Comparison of ENCODE assay signal across 15 cellular contexts in the genomic region with DNA sequence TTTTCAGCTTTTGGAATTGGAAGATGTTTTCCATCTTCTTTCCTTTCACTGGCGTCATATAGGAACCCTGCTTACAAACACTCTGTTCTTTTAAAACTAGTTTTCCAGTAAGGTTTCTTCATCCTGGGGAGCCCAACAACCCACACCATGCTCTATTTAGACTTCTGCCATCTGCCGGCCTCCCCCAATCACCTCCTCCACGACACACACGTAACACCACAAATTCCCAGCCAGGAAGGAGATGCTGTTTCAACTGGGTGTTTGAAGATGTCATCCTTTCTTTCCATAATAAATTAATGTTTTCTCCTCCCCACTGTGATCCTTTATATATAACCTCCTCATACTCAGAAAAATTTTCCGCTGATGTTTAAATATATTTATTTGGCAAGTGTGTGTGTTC.
DNase-seq lines count a peak whose midpoint lies in the region; ATAC-seq and TF ChIP-seq lines count a peak whose summit lies in the region.
"Had no signal": no experiment of that assay in that cellular context is flagged by ENCODE, and none has a peak within 500 bp of the region (broad histone marks: within the 10 kb centered on the region; RNA-seq: fewer than 3 reads in every experiment).

No MANE protein-coding gene starts in this region.

- in situ Hi-C loops in mammary epithelial cell (cut with MboI; ENCODE audit: low sequenced_read_pairs in 2 of 2), result no loop called here

- H3K27ac ChIP-seq in mammary epithelial cell (ENCODE audit: insufficient read depth, low read depth, low read length), result no peak overlapping the region
- H3K27ac ChIP-seq in uterus, result peak overlapping the region; percentile 28 to 35
- H3K27ac ChIP-seq in prostate gland, result no peak overlapping the region

- no peaks in the 10 kb centered on the region for H4K20me1 ChIP-seq in mammary epithelial cell (ENCODE audit: insufficient read depth, low read length)

- no peak overlapping the region for H3K9ac ChIP-seq in mammary epithelial cell (ENCODE audit: insufficient read depth, low read length)

- peaks cover 17% of the 10 kb centered on the region for H3K4me1 ChIP-seq in mammary epithelial cell (ENCODE audit: insufficient read depth, low read length)
- no peaks in the 10 kb centered on the region for H3K4me1 ChIP-seq in uterus
- no peaks in the 10 kb centered on the region for H3K4me1 ChIP-seq in prostate gland (replicated peaks)
- H3K4me1 ChIP-seq: Caco-2 had no signal

- no peak overlapping the region for H3K4me2 ChIP-seq in mammary epithelial cell (ENCODE audit: insufficient read depth, low read depth, low read length)
- H3K4me2 ChIP-seq: GM23338 had no signal

- no peak for ATAC-seq in HG02981 (IDR thresholded peaks at IDR 0.05; ENCODE audit: unreplicated experiment)
- ATAC-seq: GM23338, HepG2 had no signal

- no peak overlapping the region for H3K27ac Mint-ChIP-seq in chondrocyte (ENCODE audit: unreplicated experiment)
- H3K27ac Mint-ChIP-seq: CD14-positive monocyte; CD8-positive, alpha-beta memory T cell; GM23338; H9 had no signal

- H3K36me3 Mint-ChIP-seq in chondrocyte (ENCODE audit: low read depth), result no peaks in the 10 kb centered on the region
- H3K36me3 Mint-ChIP-seq: CD14-positive monocyte had no signal

- no peaks in the 10 kb centered on the region for H3K27me3 Mint-ChIP-seq in chondrocyte (ENCODE audit: low read depth)

- H3K27me3 ChIP-seq in mammary epithelial cell (ENCODE audit: insufficient read depth, low read length) (no peaks in the 10 kb centered on the region), uterus (no peaks in the 10 kb centered on the region), prostate gland (replicated peaks; ENCODE audit: insufficient read depth) (no peaks in the 10 kb centered on the region)

- peak overlapping the region; percentile 35 for H2AFZ ChIP-seq in mammary epithelial cell (ENCODE audit: low read depth, low read length)
- H2AFZ ChIP-seq: GM23338 had no signal

- no peak overlapping the region for H3K4me3 Mint-ChIP-seq in chondrocyte (ENCODE audit: unreplicated experiment)
- H3K4me3 Mint-ChIP-seq: CD8-positive, alpha-beta memory T cell; GM23338; H9 had no signal

- no TSS peak for BruUV-seq in mammary epithelial cell (replicated peaks; lab: Mats Ljungman, UMichigan)

- no peaks in the 10 kb centered on the region for H3K9me3 Mint-ChIP-seq in chondrocyte (ENCODE audit: low read depth)
- H3K9me3 Mint-ChIP-seq: CD8-positive, alpha-beta memory T cell; GM23338; H9 had no signal

- DNase-seq in mammary epithelial cell (no peak), inferior parietal cortex (ENCODE audit: extremely low spot score) (peak; percentile 39), pons (ENCODE audit: low spot score) (peak; percentile 8), uterus (peak in 1 of 2 donors; percentile 33), chondrocyte (ENCODE audit: low spot score) (no peak), prostate gland (ENCODE audit: low spot score) (no peak)
- DNase-seq: Caco-2; CD8-positive, alpha-beta memory T cell; DND-41; GDM1; H9 had no signal

- WGBS in mammary epithelial cell (ENCODE audit: low coverage, missing lambda C conversion rate), result 92% methylated on average over 5 of the region's 5 CpGs
- WGBS in prostate gland, result 98% methylated on average over 5 of the region's 5 CpGs

- TF ChIP-seq POLR2A in uterus (IDR thresholded peaks at IDR 0.05) (no peak), prostate gland (IDR thresholded peaks at IDR 0.05) (no peak)

- no peak for TF ChIP-seq CTCF in mammary epithelial cell (conservative IDR thresholded peaks at IDR 0.05 in 1 of 2, IDR thresholded peaks at IDR 0.05 in 1 of 2; ENCODE audit: extremely low read depth in 1 of 2, insufficient read depth in 1 of 2, low read depth in 1 of 2, low read length in 2 of 2)
- TF ChIP-seq CTCF in uterus (IDR thresholded peaks at IDR 0.05), result no peak
- TF ChIP-seq CTCF in chondrocyte (IDR thresholded peaks at IDR 0.05), result no peak
- no peak for TF ChIP-seq CTCF in prostate gland (IDR thresholded peaks at IDR 0.05)

- CTCF ChIA-PET in mammary epithelial cell (lab: Charles Lee; ENCODE audit: low non-redundant PET), result no interaction called here

- intact Hi-C loops in mammary epithelial cell (cut with micrococcal nuclease) (no loop called here), uterus (cut with DNase I; ENCODE audit: low total_unique reads) (no loop called here), prostate gland (cut with DNase I) (no loop called here)

- H3K4me1 Mint-ChIP-seq in chondrocyte (ENCODE audit: low read depth), result peaks cover 16% of the 10 kb centered on the region
- H3K4me1 Mint-ChIP-seq: CD14-positive monocyte; CD8-positive, alpha-beta memory T cell had no signal

- H3K79me2 ChIP-seq in mammary epithelial cell (ENCODE audit: insufficient read depth, low read length), result no peaks in the 10 kb centered on the region

- dilution Hi-C loops in mammary epithelial cell (cut with HindIII; ENCODE audit: low sequenced_read_pairs), result no loop called here

- no peaks in the 10 kb centered on the region for H3K36me3 ChIP-seq in mammary epithelial cell (ENCODE audit: insufficient read depth, low read length)
- H3K36me3 ChIP-seq in uterus, result no peaks in the 10 kb centered on the region
- H3K36me3 ChIP-seq in prostate gland, result no peaks in the 10 kb centered on the region

- H3K9me3 ChIP-seq in mammary epithelial cell (replicated peaks; ENCODE audit: insufficient read depth, low read length) (no peaks in the 10 kb centered on the region), uterus (no peaks in the 10 kb centered on the region), prostate gland (no peaks in the 10 kb centered on the region)
- H3K9me3 ChIP-seq: Caco-2 had no signal

- H3K4me3 ChIP-seq in mammary epithelial cell (replicated peaks in 1 of 3; ENCODE audit: insufficient read depth in 1 of 3, low read depth in 2 of 3, low read length in 3 of 3), result no peak overlapping the region
- H3K4me3 ChIP-seq in uterus, result no peak overlapping the region
- H3K4me3 ChIP-seq in prostate gland, result no peak overlapping the region
- H3K4me3 ChIP-seq: GM23338 had no signal

Comparison
In these comparisons a context has a peak if more than half of its experiments do, and no peak if none do; other contexts are left out.
1. DNase-seq: peak in inferior parietal cortex (single experiment) and pons (single experiment); none in mammary epithelial cell (single experiment), chondrocyte (single experiment) and prostate gland (single experiment).
2. H3K27ac ChIP-seq: peak in uterus (2 of 2); none in mammary epithelial cell (single experiment) and prostate gland (0 of 2).